Comparison of ENCODE assay signal across 20 cellular contexts in genomic region chr3:168616901-168617300, GRCh38.
"Had no signal": no experiment of that assay in that cellular context is flagged by ENCODE, and none has a peak within 500 bp of the region (broad histone marks: within the 10 kb centered on the region; RNA-seq: fewer than 3 reads in every experiment).

No MANE protein-coding gene starts in this region.

- H3K9me3 ChIP-seq: breast epithelium, heart left ventricle, prostate gland, tibial artery had no signal

- H3K4me3 Mint-ChIP-seq: activated naive CD8-positive, alpha-beta T cell treated with anti-CD3 and anti-CD28 coated beads, Interleukin-2, amount 10 ng/mL, durations not matched to agents 7 days and 5 days; dendritic cell treated with granulocyte-macrophage colony-stimulating factor and Interleukin-4, amounts not matched to agents 40 ng/mL and 50 ng/mL, for 4 days; naive thymus-derived CD8-positive, alpha-beta T cell; stimulated activated naive B cell treated with anti-CD40 and anti-IgM and Interleukin-4, amounts not matched to agents 10 μg/mL and 1 μg/mL and 100 μg/mL, for 72 hours had no signal

- H3K27me3 ChIP-seq: breast epithelium, tibial artery had no signal

- H3K4me1 Mint-ChIP-seq: activated naive CD8-positive, alpha-beta T cell treated with anti-CD3 and anti-CD28 coated beads, Interleukin-2, amount 10 ng/mL, durations not matched to agents 7 days and 5 days; naive thymus-derived CD8-positive, alpha-beta T cell had no signal

- H3K36me3 ChIP-seq: breast epithelium, heart left ventricle, prostate gland, tibial artery had no signal

- H3K27ac ChIP-seq: breast epithelium, heart left ventricle, prostate gland, skin epidermis, tibial artery had no signal

- H3K4me3 ChIP-seq: breast epithelium, heart left ventricle, prostate gland, skin epidermis, tibial artery had no signal

- H3K27me3 Mint-ChIP-seq: activated naive CD8-positive, alpha-beta T cell treated with anti-CD3 and anti-CD28 coated beads, Interleukin-2, amount 10 ng/mL, durations not matched to agents 7 days and 5 days; dendritic cell treated with granulocyte-macrophage colony-stimulating factor and Interleukin-4, amounts not matched to agents 40 ng/mL and 50 ng/mL, for 4 days had no signal

- H3K4me1 ChIP-seq: breast epithelium, heart left ventricle, prostate gland, tibial artery had no signal

- H3K9me3 Mint-ChIP-seq: activated naive CD8-positive, alpha-beta T cell treated with anti-CD3 and anti-CD28 coated beads, Interleukin-2, amount 10 ng/mL, durations not matched to agents 7 days and 5 days; dendritic cell treated with granulocyte-macrophage colony-stimulating factor and Interleukin-4, amounts not matched to agents 40 ng/mL and 50 ng/mL, for 4 days; stimulated activated naive B cell treated with anti-CD40 and anti-IgM and Interleukin-4, amounts not matched to agents 10 μg/mL and 1 μg/mL and 100 μg/mL, for 72 hours had no signal

- H3K27ac Mint-ChIP-seq: activated naive CD8-positive, alpha-beta T cell treated with anti-CD3 and anti-CD28 coated beads, Interleukin-2, amount 10 ng/mL, durations not matched to agents 7 days and 5 days; dendritic cell treated with granulocyte-macrophage colony-stimulating factor and Interleukin-4, amounts not matched to agents 40 ng/mL and 50 ng/mL, for 4 days; naive thymus-derived CD8-positive, alpha-beta T cell; stimulated activated naive B cell treated with anti-CD40 and anti-IgM and Interleukin-4, amounts not matched to agents 10 μg/mL and 1 μg/mL and 100 μg/mL, for 72 hours had no signal

- H3K36me3 Mint-ChIP-seq: activated naive CD8-positive, alpha-beta T cell treated with anti-CD3 and anti-CD28 coated beads, Interleukin-2, amount 10 ng/mL, durations not matched to agents 7 days and 5 days; naive thymus-derived CD8-positive, alpha-beta T cell; stimulated activated naive B cell treated with anti-CD40 and anti-IgM and Interleukin-4, amounts not matched to agents 10 μg/mL and 1 μg/mL and 100 μg/mL, for 72 hours had no signal

- DNase-seq: activated CD4-positive, alpha-beta T cell treated with anti-CD3 and anti-CD28 coated beads, Interleukin-2, amount 50 U/mL, for 1 hour; activated CD4-positive, CD25-positive, alpha-beta regulatory T cell; activated naive CD4-positive, alpha-beta T cell; activated naive CD8-positive, alpha-beta T cell treated with anti-CD3 and anti-CD28 coated beads, Interleukin-2, amount 10 ng/mL, durations not matched to agents 7 days and 5 days; anterior cingulate cortex; cerebellar nuclear complex; heart left ventricle; mammary epithelial cell; naive thymus-derived CD8-positive, alpha-beta T cell; right cardiac atrium; stimulated activated CD4-positive, alpha-beta T cell treated with anti-CD3 and anti-CD28 coated beads, Interleukin-15, amount 100 ng/mL, for 24 hours; stimulated activated CD4-positive, alpha-beta T cell treated with anti-CD3 and anti-CD28 coated beads, Interleukin-4, amount 100 ng/mL, for 1 hour; stimulated activated naive B cell treated with anti-CD40 and anti-IgM and Interleukin-4, amounts not matched to agents 10 μg/mL and 1 μg/mL and 100 μg/mL, for 72 hours; T-helper 2 cell; tibial artery had no signal

- ATAC-seq: heart left ventricle; left lobe of liver; naive thymus-derived CD8-positive, alpha-beta T cell; right cardiac atrium; stimulated activated naive B cell treated with anti-CD40 and anti-IgM and Interleukin-4, amounts not matched to agents 10 μg/mL and 1 μg/mL and 100 μg/mL, for 72 hours had no signal
